ENCODE assay signal across 13 cellular contexts in the genomic region with DNA sequence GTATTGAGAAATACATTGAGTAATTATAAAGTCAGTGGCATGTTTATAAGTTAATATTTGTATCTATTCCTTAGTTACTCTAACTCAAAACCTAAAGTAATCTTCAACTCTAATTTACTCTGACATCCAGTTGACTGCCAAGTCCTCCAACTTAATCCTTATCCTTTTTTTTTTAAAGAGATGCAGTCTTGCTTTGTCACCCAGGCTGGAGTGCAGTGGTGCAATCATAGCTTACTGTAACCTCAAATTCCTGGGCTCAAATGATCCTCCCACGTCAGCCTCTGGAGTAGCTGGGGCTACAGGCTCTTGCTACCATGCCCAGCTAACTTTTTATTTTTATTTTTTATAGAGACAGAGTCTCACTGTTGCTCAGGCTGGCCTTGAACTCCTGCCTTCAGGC. TPM values are rescaled to one million over a fixed set of nuclear protein-coding genes. Genes with fewer than 3 reads are reported as not detected.
A peak's percentile ranks its signal among the peaks of the same experiment; 100 is the strongest.
DNase-seq lines count a peak whose midpoint lies in the region; ATAC-seq and TF ChIP-seq lines count a peak whose summit lies in the region.
"Had no signal": no experiment of that assay in that cellular context is flagged by ENCODE, and none has a peak within 500 bp of the region (broad histone marks: within the 10 kb centered on the region; RNA-seq: fewer than 3 reads in every experiment).

No MANE protein-coding gene starts in this region.

- peaks cover 9% of the 10 kb centered on the region for H3K36me3 Mint-ChIP-seq in HFFc6 (ENCODE audit: low read depth)
- H3K36me3 Mint-ChIP-seq in activated T-helper 17 cell treated with anti-CD3 and anti-CD28 coated beads, Interleukin-2, amount 50 U/mL, for 72 hours (ENCODE audit: low read depth) = peaks cover 51% of the 10 kb centered on the region
- H3K36me3 Mint-ChIP-seq in activated naive CD4-positive, alpha-beta T cell treated with anti-CD3 and anti-CD28 coated beads, Interleukin-2, amount 50 U/mL, for 72 hours = peaks cover 0 to 6% of the 10 kb centered on the region in 2 donors

- H3K9me3 ChIP-seq in upper lobe of left lung = no peaks in the 10 kb centered on the region

- peak in 1 of 4 donors; percentile 65 for TF ChIP-seq EP300 in upper lobe of left lung (IDR thresholded peaks at IDR 0.05)

- peaks cover 74% of the 10 kb centered on the region for H3K4me1 Mint-ChIP-seq in HFFc6 (ENCODE audit: low read depth)
- peaks cover 48% of the 10 kb centered on the region for H3K4me1 Mint-ChIP-seq in activated T-helper 17 cell treated with anti-CD3 and anti-CD28 coated beads, Interleukin-2, amount 50 U/mL, for 72 hours

- DNase-seq in HFFc6 = peak; percentile 89
- DNase-seq in kidney tubule cell (ENCODE audit: low spot score) = peak; percentile 73
- peak in 1 of 2 donors; percentile 79 for DNase-seq in upper lobe of left lung
- no peak for DNase-seq in stimulated activated naive CD4-positive, alpha-beta T cell treated with Interleukin-2 at 50 U/mL for 16 hours (lab: John Stamatoyannopoulos, UW)
- no peak for DNase-seq in NCI-H1105 treated with DMSO at 0.1 percent for 48 hours (lab: John Stamatoyannopoulos, UW)
- DNase-seq in activated naive CD4-positive, alpha-beta T cell treated with anti-CD3 and anti-CD28 coated beads, Interleukin-2, amount 50 U/mL, for 72 hours (ENCODE audit: low spot score in 2 of 2) = no peak
- DNase-seq: activated CD4-positive, alpha-beta T cell treated with anti-CD3 and anti-CD28 coated beads, Interleukin-2, amount 10 ng/mL, durations not matched to agents 7 days and 5 days; effector CD8-positive, alpha-beta T cell; Kasumi-1; NCI-H524 had no signal

- no peaks in the 10 kb centered on the region for H3K36me3 ChIP-seq in upper lobe of left lung

- TF ChIP-seq POLR2A in upper lobe of left lung (IDR thresholded peaks at IDR 0.05) = no peak

- peak overlapping the region; percentile 68 for H3K4me3 Mint-ChIP-seq in HFFc6
- H3K4me3 Mint-ChIP-seq in activated T-helper 17 cell treated with anti-CD3 and anti-CD28 coated beads, Interleukin-2, amount 50 U/mL, for 72 hours = no peak overlapping the region
- H3K4me3 Mint-ChIP-seq: activated CD4-positive, alpha-beta T cell treated with anti-CD3 and anti-CD28 coated beads, Interleukin-2, amount 10 ng/mL, durations not matched to agents 7 days and 5 days; activated naive CD4-positive, alpha-beta T cell treated with anti-CD3 and anti-CD28 coated beads, Interleukin-2, amount 50 U/mL, for 24 hours had no signal

- TF ChIP-seq CTCF in HFFc6 (IDR thresholded peaks at IDR 0.05) (no peak), upper lobe of left lung (IDR thresholded peaks at IDR 0.05) (no peak)

- ATAC-seq in activated T-helper 17 cell treated with anti-CD3 and anti-CD28 coated beads, Interleukin-2, amount 50 U/mL, for 72 hours (replicated peaks) = no peak
- ATAC-seq in upper lobe of left lung (ENCODE audit: low FRiP score in 2 of 2) = peak; percentile 49 to 60
- no peak for ATAC-seq in activated naive CD4-positive, alpha-beta T cell treated with anti-CD3 and anti-CD28 coated beads, Interleukin-2, amount 50 U/mL, for 72 hours

- peak overlapping the region; percentile 90 for H3K27ac Mint-ChIP-seq in HFFc6
- H3K27ac Mint-ChIP-seq in activated T-helper 17 cell treated with anti-CD3 and anti-CD28 coated beads, Interleukin-2, amount 50 U/mL, for 72 hours = peak overlapping the region; percentile 8
- no peak overlapping the region for H3K27ac Mint-ChIP-seq in activated naive CD4-positive, alpha-beta T cell treated with anti-CD3 and anti-CD28 coated beads, Interleukin-2, amount 50 U/mL, for 72 hours
- H3K27ac Mint-ChIP-seq: activated CD4-positive, alpha-beta T cell treated with anti-CD3 and anti-CD28 coated beads, Interleukin-2, amount 10 ng/mL, durations not matched to agents 7 days and 5 days had no signal

- peaks cover 49 to 87% (median 77%) of the 10 kb centered on the region in 4 donors for H3K4me1 ChIP-seq in upper lobe of left lung

- no peak overlapping the region for H3K4me3 ChIP-seq in upper lobe of left lung
- H3K4me3 ChIP-seq: SK-N-MC had no signal

- peak overlapping the region; percentile 36 to 78 (median 62) for H3K27ac ChIP-seq in upper lobe of left lung
- H3K27ac ChIP-seq: SK-N-MC had no signal

- no peaks in the 10 kb centered on the region for H3K27me3 Mint-ChIP-seq in HFFc6 (ENCODE audit: insufficient read depth)
- H3K27me3 Mint-ChIP-seq in activated T-helper 17 cell treated with anti-CD3 and anti-CD28 coated beads, Interleukin-2, amount 50 U/mL, for 72 hours = no peaks in the 10 kb centered on the region
- H3K27me3 Mint-ChIP-seq: activated CD4-positive, alpha-beta T cell treated with anti-CD3 and anti-CD28 coated beads, Interleukin-2, amount 10 ng/mL, durations not matched to agents 7 days and 5 days; activated naive CD4-positive, alpha-beta T cell treated with anti-CD3 and anti-CD28 coated beads, Interleukin-2, amount 50 U/mL, for 24 hours had no signal

- H3K9me3 Mint-ChIP-seq in HFFc6 = no peaks in the 10 kb centered on the region
- H3K9me3 Mint-ChIP-seq in activated T-helper 17 cell treated with anti-CD3 and anti-CD28 coated beads, Interleukin-2, amount 50 U/mL, for 72 hours = no peaks in the 10 kb centered on the region
- H3K9me3 Mint-ChIP-seq in activated naive CD4-positive, alpha-beta T cell treated with anti-CD3 and anti-CD28 coated beads, Interleukin-2, amount 50 U/mL, for 72 hours = no peaks in the 10 kb centered on the region
- H3K9me3 Mint-ChIP-seq: activated CD4-positive, alpha-beta T cell treated with anti-CD3 and anti-CD28 coated beads, Interleukin-2, amount 10 ng/mL, durations not matched to agents 7 days and 5 days; activated naive CD4-positive, alpha-beta T cell treated with anti-CD3 and anti-CD28 coated beads, Interleukin-2, amount 50 U/mL, for 24 hours had no signal

- 21 to 33% methylated on average over 1 of the region's 1 CpG for WGBS in upper lobe of left lung, 2 donors

- no peaks in the 10 kb centered on the region for H3K27me3 ChIP-seq in upper lobe of left lung

RNA-seq across cellular contexts. Expression of a gene that starts 24.4 kb away (rescaled TPM):
- 10 to 100 TPM; 37.8 to 46.5 (median 45.2) TPM for total RNA-seq in HFFc6 (2021; fragmentation: NEBNext Ultra II Directional; extraction: Animal tissue kit (Norgen Biotek cat#: 25700))
- total RNA-seq in activated T-helper 17 cell treated with anti-CD3 and anti-CD28 coated beads, Interleukin-2, amount 50 U/mL, for 72 hours = 10 to 100 TPM; 68.3 to 77.1 TPM
- total RNA-seq in upper lobe of left lung = 100 to 1,000 TPM in 3 of 6 donors, 10 to 100 TPM in 3; 75.1 to 137 (median 96.1) TPM
- total RNA-seq in activated naive CD4-positive, alpha-beta T cell treated with anti-CD3 and anti-CD28 coated beads, Interleukin-2, amount 50 U/mL, for 72 hours = 100 to 1,000 TPM in 1 of 2 donors, 10 to 100 TPM in 1; 52.6 to 113 TPM

Comparison
In these comparisons a context has a peak if more than half of its experiments do, and no peak if none do; other contexts are left out.
1. DNase-seq: peak in HFFc6 (single experiment) and kidney tubule cell (single experiment); none in stimulated activated naive CD4-positive, alpha-beta T cell treated with Interleukin-2 at 50 U/mL for 16 hours (single experiment), NCI-H1105 treated with DMSO at 0.1 percent for 48 hours (single experiment) and activated naive CD4-positive, alpha-beta T cell treated with anti-CD3 and anti-CD28 coated beads, Interleukin-2, amount 50 U/mL, for 72 hours (0 of 2).
2. H3K27ac Mint-ChIP-seq: peak in HFFc6 (single experiment) and activated T-helper 17 cell treated with anti-CD3 and anti-CD28 coated beads, Interleukin-2, amount 50 U/mL, for 72 hours (single experiment); none in activated naive CD4-positive, alpha-beta T cell treated with anti-CD3 and anti-CD28 coated beads, Interleukin-2, amount 50 U/mL, for 72 hours (0 of 2).
3. ATAC-seq: peak in upper lobe of left lung (2 of 2); none in activated T-helper 17 cell treated with anti-CD3 and anti-CD28 coated beads, Interleukin-2, amount 50 U/mL, for 72 hours (single experiment) and activated naive CD4-positive, alpha-beta T cell treated with anti-CD3 and anti-CD28 coated beads, Interleukin-2, amount 50 U/mL, for 72 hours (0 of 2).